ENCODE assay signal across 13 cellular contexts in the genomic region with DNA sequence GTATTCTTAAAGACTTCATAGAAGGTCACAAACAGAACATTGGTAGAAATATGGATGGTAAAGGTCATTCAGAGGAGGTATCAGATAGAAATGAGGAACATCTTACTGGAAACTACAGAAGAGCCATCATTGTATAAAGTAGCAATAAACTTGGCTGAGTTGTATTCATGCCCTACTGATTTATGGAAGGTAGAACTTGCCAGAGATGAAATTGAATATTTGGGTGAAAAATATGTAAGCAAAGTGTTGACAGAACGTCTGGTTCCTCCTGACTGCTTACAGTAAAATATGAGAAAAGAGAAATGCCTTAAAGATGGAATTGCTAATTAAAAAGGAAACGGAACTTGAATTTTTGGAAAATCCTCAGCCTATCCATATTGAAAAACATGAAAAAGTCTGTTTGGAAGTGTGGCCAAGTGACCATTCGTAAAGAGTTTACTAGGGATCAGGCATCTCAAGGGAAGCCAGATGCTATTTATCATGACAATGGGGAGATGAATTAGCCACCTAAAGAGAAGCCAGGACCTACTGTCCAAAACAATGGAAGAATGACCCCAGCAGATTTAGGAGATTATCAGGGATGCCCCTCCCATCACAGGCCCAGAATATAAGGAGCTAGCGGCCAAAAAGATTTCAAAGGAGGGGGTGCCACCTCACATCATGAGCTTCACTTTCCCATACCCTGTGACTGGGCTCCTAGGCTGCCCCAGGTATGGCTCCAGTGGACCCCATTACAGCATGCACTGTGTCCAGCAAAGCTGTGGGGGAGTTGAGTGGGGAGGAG.
"Had no signal": no experiment of that assay in that cellular context is flagged by ENCODE, and none has a peak within 500 bp of the region (broad histone marks: within the 10 kb centered on the region; RNA-seq: fewer than 3 reads in every experiment).

No MANE protein-coding gene starts in this region.

- ATAC-seq: activated CD8-positive, alpha-beta memory T cell treated with anti-CD3 and anti-CD28 coated beads, Interleukin-2, amount 10 ng/mL, durations not matched to agents 7 days and 5 days; gastrocnemius medialis; stimulated activated naive CD8-positive, alpha-beta T cell treated with anti-CD3 and anti-CD28 coated beads, Interleukin-15, amount 100 ng/mL, for 72 hours had no signal

- H3K4me1 ChIP-seq: gastrocnemius medialis, uterus had no signal

- H3K4me1 Mint-ChIP-seq: activated CD8-positive, alpha-beta memory T cell treated with anti-CD3 and anti-CD28 coated beads, Interleukin-2, amount 10 ng/mL, durations not matched to agents 7 days and 5 days; activated naive CD8-positive, alpha-beta T cell treated with anti-CD3 and anti-CD28 coated beads, Interleukin-2, amount 10 ng/mL, durations not matched to agents 7 days and 5 days; stimulated activated naive CD8-positive, alpha-beta T cell treated with anti-CD3 and anti-CD28 coated beads, Interleukin-15, amount 100 ng/mL, for 72 hours had no signal

- H3K27ac Mint-ChIP-seq: activated CD8-positive, alpha-beta memory T cell treated with anti-CD3 and anti-CD28 coated beads, Interleukin-2, amount 10 ng/mL, durations not matched to agents 7 days and 5 days; activated naive CD8-positive, alpha-beta T cell treated with anti-CD3 and anti-CD28 coated beads, Interleukin-2, amount 10 ng/mL, durations not matched to agents 7 days and 5 days; stimulated activated naive CD8-positive, alpha-beta T cell treated with anti-CD3 and anti-CD28 coated beads, Interleukin-15, amount 100 ng/mL, for 72 hours had no signal

- H3K9me3 Mint-ChIP-seq: activated naive CD8-positive, alpha-beta T cell treated with anti-CD3 and anti-CD28 coated beads, Interleukin-2, amount 10 ng/mL, durations not matched to agents 7 days and 5 days; activated T-cell treated with anti-CD3 and anti-CD28 coated beads, Interleukin-2, amount 50 U/mL, for 24 hours; stimulated activated naive CD8-positive, alpha-beta T cell treated with anti-CD3 and anti-CD28 coated beads, Interleukin-15, amount 100 ng/mL, for 72 hours had no signal

- H3K27ac ChIP-seq: ascending aorta, gastrocnemius medialis, ovary, thoracic aorta, uterus had no signal

- DNase-seq: activated CD4-positive, alpha-beta T cell treated with anti-CD3 and anti-CD28 coated beads, Interleukin-2, amount 50 U/mL, for 4 hours; activated CD4-positive, CD25-positive, alpha-beta regulatory T cell treated with anti-CD3 and anti-CD28 coated beads, Interleukin-2, amount 50 U/mL, for 72 hours; activated CD8-positive, alpha-beta memory T cell treated with anti-CD3 and anti-CD28 coated beads, Interleukin-2, amount 10 ng/mL, durations not matched to agents 7 days and 5 days; activated gamma-delta T cell; activated naive CD8-positive, alpha-beta T cell treated with anti-CD3 and anti-CD28 coated beads, Interleukin-2, amount 10 ng/mL, durations not matched to agents 7 days and 5 days; activated T-cell treated with anti-CD3 and anti-CD28 coated beads, Interleukin-2, amount 50 U/mL, for 24 hours; gastrocnemius medialis; ovary; stimulated activated CD4-positive, alpha-beta T cell treated with anti-CD3 and anti-CD28 coated beads, Interleukin-4, amount 100 ng/mL, for 1 hour; stimulated activated naive CD8-positive, alpha-beta T cell treated with anti-CD3 and anti-CD28 coated beads, Interleukin-15, amount 100 ng/mL, for 72 hours; uterus had no signal

- H3K27me3 ChIP-seq: ascending aorta, gastrocnemius medialis, ovary, uterus had no signal

- H3K9me3 ChIP-seq: ascending aorta, gastrocnemius medialis, ovary, thoracic aorta, uterus had no signal

- H3K36me3 ChIP-seq: gastrocnemius medialis, ovary, thoracic aorta, uterus had no signal

- H3K4me3 Mint-ChIP-seq: activated CD8-positive, alpha-beta memory T cell treated with anti-CD3 and anti-CD28 coated beads, Interleukin-2, amount 10 ng/mL, durations not matched to agents 7 days and 5 days; activated naive CD8-positive, alpha-beta T cell treated with anti-CD3 and anti-CD28 coated beads, Interleukin-2, amount 10 ng/mL, durations not matched to agents 7 days and 5 days; activated T-cell treated with anti-CD3 and anti-CD28 coated beads, Interleukin-2, amount 50 U/mL, for 24 hours; stimulated activated naive CD8-positive, alpha-beta T cell treated with anti-CD3 and anti-CD28 coated beads, Interleukin-15, amount 100 ng/mL, for 72 hours had no signal

- H3K4me3 ChIP-seq: ascending aorta, gastrocnemius medialis, ovary, thoracic aorta, uterus had no signal

- H3K27me3 Mint-ChIP-seq: activated CD8-positive, alpha-beta memory T cell treated with anti-CD3 and anti-CD28 coated beads, Interleukin-2, amount 10 ng/mL, durations not matched to agents 7 days and 5 days; activated naive CD8-positive, alpha-beta T cell treated with anti-CD3 and anti-CD28 coated beads, Interleukin-2, amount 10 ng/mL, durations not matched to agents 7 days and 5 days; activated T-cell treated with anti-CD3 and anti-CD28 coated beads, Interleukin-2, amount 50 U/mL, for 24 hours; stimulated activated naive CD8-positive, alpha-beta T cell treated with anti-CD3 and anti-CD28 coated beads, Interleukin-15, amount 100 ng/mL, for 72 hours had no signal
